Comparison of ENCODE assay signal across 14 cellular contexts in genomic region chr12:47896633-47897032, GRCh38. TPM values are rescaled to one million over a fixed set of nuclear protein-coding genes. Genes with fewer than 3 reads are reported as not detected.
DNase-seq lines count a peak whose midpoint lies in the region; ATAC-seq, FAIRE-seq and TF ChIP-seq lines count a peak whose summit lies in the region.
"Had no signal": no experiment of that assay in that cellular context is flagged by ENCODE, and none has a peak within 500 bp of the region (broad histone marks: within the 10 kb centered on the region; RNA-seq: fewer than 3 reads in every experiment).

No MANE protein-coding gene starts in this region.

- intact Hi-C loops in activated CD4-positive, alpha-beta T cell treated with anti-CD3 and anti-CD28 coated beads, Interleukin-2, amount 10 ng/mL, durations not matched to agents 24 days and 14 days (cut with micrococcal nuclease): no loop called here

- TF ChIP-seq CTCF in H1 (IDR thresholded peaks at IDR 0.05; ENCODE audit: control extremely low read depth in 1 of 3, insufficient read depth in 1 of 3, low read depth in 1 of 3, low read length in 3 of 3) (no peak), tibial nerve (IDR thresholded peaks at IDR 0.05) (no peak)

- TF ChIP-seq POLR2A in H1 (IDR thresholded peaks at IDR 0.05; ENCODE audit: control extremely low read depth in 1 of 2, low read depth in 2 of 2, low read length in 2 of 2) (no peak), tibial nerve (IDR thresholded peaks at IDR 0.05) (no peak)

- no peaks in the 10 kb centered on the region for H3K23me2 ChIP-seq in H1 (ENCODE audit: low read depth, low read length)

- H3K14ac ChIP-seq in H1 (ENCODE audit: insufficient read length): no peak overlapping the region

- no peak overlapping the region for H2AK5ac ChIP-seq in H1 (ENCODE audit: low read depth, low read length)

- DNase-seq in activated CD4-positive, alpha-beta T cell treated with anti-CD3 and anti-CD28 coated beads, Interleukin-2, amount 10 ng/mL, durations not matched to agents 24 days and 14 days: no peak
- DNase-seq in activated CD4-positive, alpha-beta T cell treated with anti-CD3 and anti-CD28 coated beads, Interleukin-2, amount 50 U/mL, for 1 hour: no peak
- DNase-seq in NCI-H774 (lab: John Stamatoyannopoulos, UW): peak; percentile 13
- DNase-seq in H1 (ENCODE audit: low read depth in 1 of 2, low spot score in 2 of 2): no peak
- no peak for DNase-seq in stimulated activated effector memory CD8-positive, alpha-beta T cell treated with anti-CD3 and anti-CD28 coated beads, Interleukin-12 subunit alpha, Interleukin-12 subunit beta, amount 100 ng/mL, for 72 hours (ENCODE audit: low spot score in 2 of 2)
- no peak for DNase-seq in NCI-H510A treated with DMSO at 0.1 percent for 48 hours (lab: John Stamatoyannopoulos, UW)
- no peak for DNase-seq in tibial nerve (ENCODE audit: low spot score in 2 of 2)
- DNase-seq: brain microvascular endothelial cell, Kasumi-1, lower lobe of right lung had no signal

- peaks cover 87% of the 10 kb centered on the region for H3K36me3 Mint-ChIP-seq in activated CD4-positive, alpha-beta T cell treated with anti-CD3 and anti-CD28 coated beads, Interleukin-2, amount 10 ng/mL, durations not matched to agents 24 days and 14 days (ENCODE audit: low read depth)
- peaks cover 98% of the 10 kb centered on the region for H3K36me3 Mint-ChIP-seq in stimulated activated effector memory CD8-positive, alpha-beta T cell treated with anti-CD3 and anti-CD28 coated beads, Interleukin-12 subunit alpha, Interleukin-12 subunit beta, amount 100 ng/mL, for 72 hours

- TF ChIP-seq RAD21 in H1 (IDR thresholded peaks at IDR 0.05 in 1 of 2, conservative IDR thresholded peaks at IDR 0.05 in 1 of 2; ENCODE audit: low read depth in 2 of 2, low read length in 2 of 2): no peak

- H4K20me1 ChIP-seq in H1 (replicated peaks in 1 of 2; ENCODE audit: control insufficient read depth in 1 of 2, insufficient read depth in 2 of 2, low read length in 2 of 2): no peaks in the 10 kb centered on the region

- H3K18ac ChIP-seq in H1 (ENCODE audit: extremely low read depth, low read length): no peak overlapping the region

- H3K9ac ChIP-seq in H1 (replicated peaks in 1 of 4; ENCODE audit: extremely low read depth in 1 of 4, low read depth in 3 of 4, low read length in 3 of 4): no peak overlapping the region

- no peaks in the 10 kb centered on the region for H3K79me1 ChIP-seq in H1 (ENCODE audit: low read depth, low read length)

- H2BK120ac ChIP-seq in H1 (replicated peaks; ENCODE audit: low read depth, low read length): no peak overlapping the region

- H2BK20ac ChIP-seq in H1 (ENCODE audit: low read length): no peak overlapping the region

- H3K9me3 Mint-ChIP-seq in activated CD4-positive, alpha-beta T cell treated with anti-CD3 and anti-CD28 coated beads, Interleukin-2, amount 10 ng/mL, durations not matched to agents 24 days and 14 days: no peaks in the 10 kb centered on the region
- H3K9me3 Mint-ChIP-seq in stimulated activated effector memory CD8-positive, alpha-beta T cell treated with anti-CD3 and anti-CD28 coated beads, Interleukin-12 subunit alpha, Interleukin-12 subunit beta, amount 100 ng/mL, for 72 hours: no peaks in the 10 kb centered on the region

- no peak overlapping the region for H2BK12ac ChIP-seq in H1 (ENCODE audit: low read depth, low read length)

- POLR2A ChIA-PET in H1 (lab: Charles Lee; ENCODE audit: partially characterized antibody): interaction anchor here (0.9 to 1.6 kb wide), 2 partner anchors 9 to 10 kb away, joined by 3 to 6 read pairs; no protein-coding TSS in a partner anchor

- TF ChIP-seq EP300 in H1 (IDR thresholded peaks at IDR 0.05; ENCODE audit: borderline replicate concordance in 1 of 2, low read depth in 2 of 2, low read length in 2 of 2) (no peak), tibial nerve (IDR thresholded peaks at IDR 0.05) (no peak)

- peak overlapping the region; percentile 66; the same call in 1 of the 2 replicates for H4K8ac ChIP-seq in H1 (ENCODE audit: extremely low read depth, insufficient read depth, low read length)

- H3K9me3 ChIP-seq in H1 (ENCODE audit: insufficient read depth in 2 of 2, low read depth in 1 of 2, low read length in 1 of 2) (no peaks in the 10 kb centered on the region), tibial nerve (no peaks in the 10 kb centered on the region)
- H3K9me3 ChIP-seq: lower lobe of right lung, prostate gland had no signal

- H3K4me3 ChIP-seq in H1 (ENCODE audit: extremely low read depth in 1 of 4, insufficient read depth in 2 of 4, low read depth in 3 of 4, low read length in 4 of 4) (no peak overlapping the region), tibial nerve (no peak overlapping the region)
- H3K4me3 ChIP-seq: lower lobe of right lung, prostate gland, SK-N-MC had no signal

- ATAC-seq in stimulated activated effector memory CD8-positive, alpha-beta T cell treated with anti-CD3 and anti-CD28 coated beads, Interleukin-12 subunit alpha, Interleukin-12 subunit beta, amount 100 ng/mL, for 72 hours: no peak
- ATAC-seq in GM18502 (IDR thresholded peaks at IDR 0.05; ENCODE audit: poor library complexity, unreplicated experiment): no peak
- ATAC-seq: activated CD4-positive, CD25-positive, alpha-beta regulatory T cell treated with anti-CD3 and anti-CD28 coated beads, Interleukin-2, amount 50 U/mL, for 24 hours had no signal

- H2BK5ac ChIP-seq in H1 (ENCODE audit: low read depth, low read length): no peak overlapping the region

- H3K79me2 ChIP-seq in H1 (ENCODE audit: control insufficient read depth in 1 of 2, insufficient read depth in 2 of 2, low read length in 2 of 2): no peaks in the 10 kb centered on the region

- no peak overlapping the region for H4K91ac ChIP-seq in H1 (replicated peaks; ENCODE audit: insufficient read length, low read length)

- no peak overlapping the region for H4K5ac ChIP-seq in H1 (ENCODE audit: insufficient read length, low read depth, low read length)

- peak overlapping the region; percentile 52 for H3K27ac Mint-ChIP-seq in activated CD4-positive, alpha-beta T cell treated with anti-CD3 and anti-CD28 coated beads, Interleukin-2, amount 10 ng/mL, durations not matched to agents 24 days and 14 days
- peak overlapping the region; percentile 34 for H3K27ac Mint-ChIP-seq in stimulated activated effector memory CD8-positive, alpha-beta T cell treated with anti-CD3 and anti-CD28 coated beads, Interleukin-12 subunit alpha, Interleukin-12 subunit beta, amount 100 ng/mL, for 72 hours

- H2BK15ac ChIP-seq in H1 (ENCODE audit: low read length): no peak overlapping the region

- no peak overlapping the region for H3K4me2 ChIP-seq in H1 (ENCODE audit: insufficient read depth in 1 of 2, low read depth in 2 of 2, low read length in 2 of 2)

- H2AFZ ChIP-seq in H1 (ENCODE audit: low read length): no peak overlapping the region

- H3K27ac ChIP-seq in H1 (ENCODE audit: low read depth, low read length) (no peak overlapping the region), tibial nerve (no peak overlapping the region)
- H3K27ac ChIP-seq: brain microvascular endothelial cell, lower lobe of right lung, prostate gland, SK-N-MC had no signal

- H3K27me3 ChIP-seq in H1 (replicated peaks in 1 of 4; ENCODE audit: control insufficient read depth in 3 of 4, extremely low read depth in 1 of 4, insufficient read depth in 3 of 4, low read length in 3 of 4) (peaks cover 0 to 13% (median 3%) of the 10 kb centered on the region in 4 experiments; a peak in 3 of 7 replicates), tibial nerve (peaks cover 0 to 6% of the 10 kb centered on the region in 2 donors)
- H3K27me3 ChIP-seq: brain microvascular endothelial cell had no signal

- FAIRE-seq in H1 (lab: Jason Lieb, UNC): no peak

- no peaks in the 10 kb centered on the region for H3K27me3 Mint-ChIP-seq in activated CD4-positive, alpha-beta T cell treated with anti-CD3 and anti-CD28 coated beads, Interleukin-2, amount 10 ng/mL, durations not matched to agents 24 days and 14 days

- H3K4ac ChIP-seq in H1 (replicated peaks; ENCODE audit: insufficient read length, low read depth, low read length): no peak overlapping the region

- H3K4me1 Mint-ChIP-seq in activated CD4-positive, alpha-beta T cell treated with anti-CD3 and anti-CD28 coated beads, Interleukin-2, amount 10 ng/mL, durations not matched to agents 24 days and 14 days: peaks cover 88% of the 10 kb centered on the region
- peaks cover 81% of the 10 kb centered on the region for H3K4me1 Mint-ChIP-seq in stimulated activated effector memory CD8-positive, alpha-beta T cell treated with anti-CD3 and anti-CD28 coated beads, Interleukin-12 subunit alpha, Interleukin-12 subunit beta, amount 100 ng/mL, for 72 hours

- CTCF ChIA-PET in H1 (lab: Charles Lee; ENCODE audit: partially characterized antibody): interaction anchor here (1.0 to 5.4 kb wide), 5 partner anchors 10 to 153 kb away, joined by 3 to 37 read pairs (median 4); no protein-coding TSS in a partner anchor

- H3K4me1 ChIP-seq in H1 (replicated peaks in 1 of 4; ENCODE audit: control insufficient read depth in 3 of 4, insufficient read depth in 4 of 4, low read length in 3 of 4) (no peaks in the 10 kb centered on the region), tibial nerve (peaks cover 0 to 19% (median 1%) of the 10 kb centered on the region in 4 donors)

- no peak overlapping the region for H3K23ac ChIP-seq in H1 (ENCODE audit: insufficient read length)

- H3K4me3 Mint-ChIP-seq in activated CD4-positive, alpha-beta T cell treated with anti-CD3 and anti-CD28 coated beads, Interleukin-2, amount 10 ng/mL, durations not matched to agents 24 days and 14 days: peak overlapping the region; percentile 50
- no peak overlapping the region for H3K4me3 Mint-ChIP-seq in stimulated activated effector memory CD8-positive, alpha-beta T cell treated with anti-CD3 and anti-CD28 coated beads, Interleukin-12 subunit alpha, Interleukin-12 subunit beta, amount 100 ng/mL, for 72 hours

- 68% methylated on average over 8 of the region's 8 CpGs; no CpG with 5 or more reads in 1 of the 2 experiments for WGBS in H1 (ENCODE audit: extremely low coverage in 1 of 2, insufficient coverage in 1 of 2, insufficient read length in 1 of 2, insufficient replicate concordance in 2 of 2, low coverage in 1 of 2, low lambda C conversion rate in 2 of 2, missing lambda C conversion rate in 1 of 2), 2 experiments
- 32 to 38% methylated on average over 8 of the region's 8 CpGs for WGBS in tibial nerve, 2 donors

- no peak overlapping the region for H3K56ac ChIP-seq in H1 (replicated peaks; ENCODE audit: insufficient read length, low read depth, low read length)

- no peaks in the 10 kb centered on the region for H3K36me3 ChIP-seq in H1 (ENCODE audit: control insufficient read depth in 2 of 4, insufficient read depth in 4 of 4, low read length in 3 of 4)
- no peaks in the 10 kb centered on the region for H3K36me3 ChIP-seq in tibial nerve
- H3K36me3 ChIP-seq: lower lobe of right lung, prostate gland had no signal

RNA-seq across cellular contexts. Expression of gene VDR, which starts 8.2 kb away (rescaled TPM):
- total RNA-seq in activated CD4-positive, alpha-beta T cell treated with anti-CD3 and anti-CD28 coated beads, Interleukin-2, amount 10 ng/mL, durations not matched to agents 24 days and 14 days: 267 and 277 TPM in 2 replicates
- 0.34 and 0.65 TPM in 2 replicates for total RNA-seq in H1 (2021; fragmentation: NEBNext Ultra II Directional; extraction: Animal tissue kit (Norgen Biotek cat#: 25700))
- 0.44 and 0.58 TPM in 2 replicates for polyA plus RNA-seq in H1 (2011; rRNA removed)
- 0.23 TPM for polyA plus RNA-seq in H1 (2011; cell fraction: cytosol; rRNA removed)
- polyA plus RNA-seq in H1 (2011; cell fraction: nucleus; rRNA removed): 0.33 TPM
- 0.14 to 0.27 TPM (median 0.23 TPM) in 4 replicates for polyA plus RNA-seq in H1 (2012, experiment 1 of 2)
- polyA plus RNA-seq in H1 (2012, experiment 2 of 2): 0.08 TPM
- polyA plus RNA-seq in H1 (2013, experiment 1 of 2): 0.28 TPM
- polyA plus RNA-seq in H1 (2013, experiment 2 of 2): 0.24 TPM
- polyA minus RNA-seq in H1 (2011; rRNA and poly(A)+ RNA removed): 0.66 and 0.83 TPM in 2 replicates
- polyA minus RNA-seq in H1 (2011; cell fraction: cytosol; rRNA and poly(A)+ RNA removed): 0.44 TPM
- 0.60 TPM for polyA minus RNA-seq in H1 (2011; cell fraction: nucleus; rRNA and poly(A)+ RNA removed)
- total RNA-seq in tibial nerve: 1 to 10 TPM in 2 of 4 donors, under 1 TPM in 2; 0.78 to 6.6 (median 1.1) TPM

Comparison
In these comparisons a context has a peak if more than half of its experiments do, and no peak if none do; other contexts are left out.
1. RNA of gene VDR, which starts 8.2 kb away (total RNA-seq): 267 to 277 TPM in activated CD4-positive, alpha-beta T cell treated with anti-CD3 and anti-CD28 coated beads, Interleukin-2, amount 10 ng/mL, durations not matched to agents 24 days and 14 days; 0.78 to 6.6 TPM in tibial nerve and 0.34 to 0.65 TPM in H1; every median in the first group is over 10 times any median in the second.